ENCODE assay signal across 27 cellular contexts in the genomic region with DNA sequence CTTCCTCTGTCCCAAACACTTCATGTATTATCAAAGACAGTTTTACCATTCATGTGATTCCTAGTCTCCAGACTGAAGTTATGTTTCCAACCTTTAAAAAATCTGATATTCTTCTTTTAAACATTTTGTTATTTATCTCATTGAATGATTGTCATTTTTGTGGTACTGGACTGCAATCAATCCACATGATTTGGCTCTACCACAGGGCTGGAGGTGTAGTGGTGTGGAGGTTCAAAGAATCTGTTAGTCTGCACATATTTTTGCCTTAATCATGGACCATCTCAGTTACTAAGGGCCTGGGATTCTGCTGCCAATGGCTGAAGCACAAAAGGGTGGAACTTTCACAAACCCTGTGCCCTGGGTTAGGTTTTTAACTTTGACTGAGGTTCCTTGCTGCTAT.
"Had no signal": no experiment of that assay in that cellular context is flagged by ENCODE, and none has a peak within 500 bp of the region (broad histone marks: within the 10 kb centered on the region; RNA-seq: fewer than 3 reads in every experiment).

No MANE protein-coding gene starts in this region.

- H3K79me2 ChIP-seq: parathyroid adenoma had no signal

- H3K27me3 ChIP-seq: neutrophil, ovary, right lobe of liver, sigmoid colon, stomach, thyroid gland, tibial nerve, upper lobe of left lung, uterus had no signal

- H3K4me1 ChIP-seq: parathyroid adenoma, psoas muscle, right lobe of liver, sigmoid colon, stomach, thyroid gland, upper lobe of left lung, uterus had no signal

- ATAC-seq: naive thymus-derived CD8-positive, alpha-beta T cell; natural killer cell treated with Interleukin-12 subunit alpha and Interleukin-12 subunit beta and Interleukin-15 and Interleukin-18, amount 100 ng/mL, for 72 hours; psoas muscle; right cardiac atrium; right lobe of liver; stimulated activated effector memory CD8-positive, alpha-beta T cell treated with anti-CD3 and anti-CD28 coated beads, Interleukin-12 subunit alpha, Interleukin-12 subunit beta, amount 100 ng/mL, for 72 hours; stimulated activated naive B cell treated with anti-CD40 and anti-IgM and Interleukin-4, amounts not matched to agents 10 μg/mL and 1 μg/mL and 100 μg/mL, for 72 hours had no signal

- H3K27ac ChIP-seq: neutrophil, ovary, parathyroid adenoma, psoas muscle, right lobe of liver, sigmoid colon, stomach, thoracic aorta, thyroid gland, tibial nerve, upper lobe of left lung, uterus had no signal

- DNase-seq: naive thymus-derived CD8-positive, alpha-beta T cell; nephron progenitor cell; nucleus accumbens; ovary; posterior cingulate gyrus; psoas muscle; right cardiac atrium; right lobe of liver; sigmoid colon; small intestine; stimulated activated CD4-positive, alpha-beta T cell treated with anti-CD3 and anti-CD28 coated beads, Interleukin-15, amount 100 ng/mL, for 24 hours; stimulated activated CD4-positive, alpha-beta T cell treated with anti-CD3 and anti-CD28 coated beads, Interleukin-2, amount 100 ng/mL, for 24 hours; stimulated activated CD4-positive, alpha-beta T cell treated with anti-CD3 and anti-CD28 coated beads, Interleukin-2, amount 100 ng/mL, for 48 hours; stimulated activated CD4-positive, alpha-beta T cell treated with anti-CD3 and anti-CD28 coated beads, Interleukin-4, amount 100 ng/mL, for 24 hours; stimulated activated naive B cell treated with anti-CD40 and anti-IgM and Interleukin-4, amounts not matched to agents 10 μg/mL and 1 μg/mL and 100 μg/mL, for 72 hours; stimulated activated naive CD4-positive, alpha-beta T cell treated with Interleukin-2 at 50 U/mL for 16 hours; stomach; thyroid gland; trophoblast cell; upper lobe of left lung; uterus had no signal

- H3K36me3 ChIP-seq: neutrophil, ovary, right lobe of liver, sigmoid colon, stomach, thoracic aorta, thyroid gland, tibial nerve, upper lobe of left lung, uterus had no signal

- H3K9ac ChIP-seq: parathyroid adenoma had no signal

- H2AFZ ChIP-seq: parathyroid adenoma had no signal

- H3K4me3 ChIP-seq: ovary, psoas muscle, right lobe of liver, sigmoid colon, stomach, thoracic aorta, thyroid gland, tibial nerve, upper lobe of left lung, uterus had no signal

- H3K9me3 ChIP-seq: neutrophil, ovary, right lobe of liver, thyroid gland, uterus had no signal
